19 cellular contexts compared by ENCODE assay signal in genomic region chr13:43383488-43384165, GRCh38.
DNase-seq lines count a peak whose midpoint lies in the region; ATAC-seq and TF ChIP-seq lines count a peak whose summit lies in the region.
"Had no signal": no experiment of that assay in that cellular context is flagged by ENCODE, and none has a peak within 500 bp of the region (broad histone marks: within the 10 kb centered on the region; RNA-seq: fewer than 3 reads in every experiment).

No MANE protein-coding gene starts in this region.

- TF ChIP-seq CTCF in brain (conservative IDR thresholded peaks at IDR 0.05) (no peak), BE2C (IDR thresholded peaks at IDR 0.05; ENCODE audit: low read depth, low read length) (no peak)

- no peaks in the 10 kb centered on the region; the same call in 1 of the 2 replicates for H3K4me1 ChIP-seq in BE2C
- H3K4me1 ChIP-seq: SJCRH30 had no signal

- DNase-seq in COR-L47 (lab: John Stamatoyannopoulos, UW) (peak; percentile 80), NCI-H146 (lab: John Stamatoyannopoulos, UW) (peak; percentile 93), NCI-H345 (lab: John Stamatoyannopoulos, UW) (peak; percentile 47), NOMO-1 treated with DMSO at 0.1 percent for 48 hours (lab: John Stamatoyannopoulos, UW; ENCODE audit: unreplicated experiment) (no peak), BE2C (no peak), GDM1 (lab: John Stamatoyannopoulos, UW) (no peak)
- DNase-seq: EL, HCEC 1CT, IMR-90, NCI-H1092 treated with DMSO at 0.1 percent for 48 hours, NCI-H187, NCI-H2171 treated with DMSO at 0.1 percent for 48 hours, NCI-H510A, OCI-M1, SJCRH30, T-helper 1 cell had no signal

- peaks cover 19% of the 10 kb centered on the region for H3K36me3 Mint-ChIP-seq in brain

- H3K9me3 ChIP-seq in BE2C: no peaks in the 10 kb centered on the region

- no peaks in the 10 kb centered on the region for H3K27me3 Mint-ChIP-seq in brain

- no peak for ATAC-seq in GM19397 (IDR thresholded peaks at IDR 0.05; ENCODE audit: unreplicated experiment)

- H3K4me3 Mint-ChIP-seq in brain: peak overlapping the region in 3 of 5 experiments; percentile 11 to 41 (median 32)
- H3K4me3 Mint-ChIP-seq: CD14-positive monocyte had no signal

- no peak overlapping the region for H3K4me3 ChIP-seq in BE2C (ENCODE audit: low read depth, low read length)
- H3K4me3 ChIP-seq: SJCRH30 had no signal

- H3K27me3 ChIP-seq in BE2C: no peaks in the 10 kb centered on the region
- H3K27me3 ChIP-seq: SJCRH30 had no signal

- H3K27ac Mint-ChIP-seq in brain: peak overlapping the region in 3 of 5 experiments; percentile 63 to 84 (median 84)
- H3K27ac Mint-ChIP-seq: CD14-positive monocyte had no signal

- peaks cover 9 to 24% (median 18%) of the 10 kb centered on the region in 5 experiments for H3K9me3 Mint-ChIP-seq in brain

- no peaks in the 10 kb centered on the region for H3K36me3 ChIP-seq in BE2C
- H3K36me3 ChIP-seq: SJCRH30 had no signal

- peaks cover 52% of the 10 kb centered on the region for H3K4me1 Mint-ChIP-seq in brain

Comparison
In these comparisons a context has a peak if more than half of its experiments do, and no peak if none do; other contexts are left out.
1. DNase-seq: peak in COR-L47 (single experiment), NCI-H146 (single experiment) and NCI-H345 (single experiment); none in NOMO-1 treated with DMSO at 0.1 percent for 48 hours (single experiment), BE2C (single experiment) and GDM1 (single experiment).